ENCODE assay signal across 9 cellular contexts in the genomic region with DNA sequence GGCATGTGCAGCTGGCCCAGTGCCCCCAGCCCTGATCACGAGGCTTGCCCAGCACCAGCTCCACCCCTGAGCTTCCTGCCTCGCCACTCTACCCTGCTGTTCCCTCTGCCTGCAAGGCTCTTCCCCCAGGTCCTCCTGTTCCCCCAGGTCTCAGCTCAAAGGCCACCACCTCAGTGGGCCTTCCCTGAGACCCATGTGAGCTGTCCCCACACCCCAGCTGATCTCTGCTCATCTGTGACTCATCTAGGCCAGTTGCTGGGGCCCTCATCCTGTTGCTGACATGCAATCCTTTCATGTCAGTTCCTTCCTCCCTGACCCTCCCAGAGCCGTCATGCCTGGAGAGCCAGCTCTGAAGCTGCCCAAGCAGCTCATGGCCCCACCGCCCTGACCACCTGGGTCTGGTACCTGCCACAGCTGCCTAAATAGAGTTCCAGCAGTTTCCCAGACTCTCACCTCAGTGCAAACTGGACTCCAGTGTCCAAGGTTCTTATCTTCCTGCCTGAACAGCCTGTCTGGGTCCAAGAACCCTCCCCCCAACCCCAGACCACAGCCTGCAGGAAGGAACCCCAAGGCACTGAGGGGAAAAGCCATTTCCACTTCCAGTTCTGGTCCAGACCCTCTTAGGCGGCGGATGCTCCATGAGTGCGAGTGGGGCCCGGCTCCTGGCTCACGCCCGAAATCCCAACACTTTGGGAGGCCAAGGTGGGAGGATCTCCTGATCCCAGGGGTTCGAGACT.
DNase-seq lines count a peak whose midpoint lies in the region; ATAC-seq, FAIRE-seq and TF ChIP-seq lines count a peak whose summit lies in the region.
"Had no signal": no experiment of that assay in that cellular context is flagged by ENCODE, and none has a peak within 500 bp of the region (broad histone marks: within the 10 kb centered on the region; RNA-seq: fewer than 3 reads in every experiment).

No MANE protein-coding gene starts in this region.

- intact Hi-C loops in heart left ventricle (cut with DNase I) = loop anchor here in 1 of 10 donors (10.0 kb wide), 1 partner anchor 95 kb away; no protein-coding TSS in a partner anchor
- intact Hi-C loops in left ventricle myocardium inferior (cut with micrococcal nuclease) = no loop called here
- intact Hi-C loops in left cardiac atrium (cut with DNase I) = no loop called here

- peaks cover 1% of the 10 kb centered on the region for H3K36me3 Mint-ChIP-seq in T-helper 2 cell treated with Interferon-gamma antibody and Interleukin-4, amounts not matched to agents 5 μg/mL and 100 μg/mL, for 36 hours (ENCODE audit: low read depth)

- no peak overlapping the region for H3K4me3 Mint-ChIP-seq in T-helper 2 cell treated with Interferon-gamma antibody and Interleukin-4, amounts not matched to agents 5 μg/mL and 100 μg/mL, for 36 hours

- peak overlapping the region; percentile 78 for H3K27ac Mint-ChIP-seq in T-helper 2 cell treated with Interferon-gamma antibody and Interleukin-4, amounts not matched to agents 5 μg/mL and 100 μg/mL, for 36 hours
- H3K27ac Mint-ChIP-seq: memory B cell had no signal

- H3K36me3 ChIP-seq in heart left ventricle (no peaks in the 10 kb centered on the region), left ventricle myocardium inferior (no peaks in the 10 kb centered on the region)

- H3K9me3 ChIP-seq in heart left ventricle = peaks cover 0 to 11% (median 0%) of the 10 kb centered on the region in 12 donors
- peaks cover 10% of the 10 kb centered on the region for H3K9me3 ChIP-seq in left ventricle myocardium inferior (replicated peaks)

- no peak overlapping the region for H3K27ac ChIP-seq in heart left ventricle
- no peak overlapping the region for H3K27ac ChIP-seq in left ventricle myocardium inferior (replicated peaks)

- TF ChIP-seq POLR2A in heart left ventricle (IDR thresholded peaks at IDR 0.05) = no peak

- peaks cover 5% of the 10 kb centered on the region for H3K9me3 Mint-ChIP-seq in T-helper 2 cell treated with Interferon-gamma antibody and Interleukin-4, amounts not matched to agents 5 μg/mL and 100 μg/mL, for 36 hours

- FAIRE-seq in urothelium cell line (lab: Jason Lieb, UNC) = no peak
- FAIRE-seq in frontal cortex (lab: Jason Lieb, UNC) = no peak

- ATAC-seq in heart left ventricle (peak in 3 of 4 donors; percentile 46 to 62 (median 51)), left cardiac atrium (peak; percentile 17 to 36), HG02885 (IDR thresholded peaks at IDR 0.05; ENCODE audit: poor library complexity, unreplicated experiment) (no peak)

- H3K27me3 Mint-ChIP-seq in T-helper 2 cell treated with Interferon-gamma antibody and Interleukin-4, amounts not matched to agents 5 μg/mL and 100 μg/mL, for 36 hours (ENCODE audit: low read depth) = no peaks in the 10 kb centered on the region

- DNase-seq in heart left ventricle (peak in 1 of 5 donors; percentile 49), left ventricle myocardium inferior (no peak), left cardiac atrium (no peak), urothelium cell line (ENCODE audit: low spot score) (peak; percentile 48), frontal cortex (ENCODE audit: low spot score in 2 of 2) (no peak)
- no peak for DNase-seq in T-helper 2 cell treated with Interferon-gamma antibody and Interleukin-4, amounts not matched to agents 5 μg/mL and 100 μg/mL, for 36 hours (ENCODE audit: low spot score)
- no peak for DNase-seq in stimulated activated CD4-positive, alpha-beta T cell treated with anti-CD3 and anti-CD28 coated beads, Interleukin-2, amount 100 ng/mL, for 24 hours

- no peak for TF ChIP-seq CTCF in heart left ventricle (IDR thresholded peaks at IDR 0.05)
- no peak for TF ChIP-seq CTCF in left ventricle myocardium inferior (IDR thresholded peaks at IDR 0.05; ENCODE audit: borderline replicate concordance)

- WGBS in heart left ventricle, 4 donors = 63 to 81% (median 69%) methylated on average over 11 of the region's 11 CpGs

- H3K4me1 ChIP-seq in heart left ventricle = peaks cover 0 to 18% (median 5%) of the 10 kb centered on the region in 12 donors
- H3K4me1 ChIP-seq in left ventricle myocardium inferior = peaks cover 25% of the 10 kb centered on the region

- peaks cover 4% of the 10 kb centered on the region for H3K4me1 Mint-ChIP-seq in T-helper 2 cell treated with Interferon-gamma antibody and Interleukin-4, amounts not matched to agents 5 μg/mL and 100 μg/mL, for 36 hours (ENCODE audit: low read depth)

- H3K27me3 ChIP-seq in heart left ventricle (peaks cover 0 to 14% (median 0%) of the 10 kb centered on the region in 9 donors), left ventricle myocardium inferior (ENCODE audit: low read depth) (peaks cover 26% of the 10 kb centered on the region)

- H3K4me3 ChIP-seq in heart left ventricle (no peak overlapping the region), left ventricle myocardium inferior (no peak overlapping the region)
